1 cellular context compared by ENCODE assay signal in the genomic region with DNA sequence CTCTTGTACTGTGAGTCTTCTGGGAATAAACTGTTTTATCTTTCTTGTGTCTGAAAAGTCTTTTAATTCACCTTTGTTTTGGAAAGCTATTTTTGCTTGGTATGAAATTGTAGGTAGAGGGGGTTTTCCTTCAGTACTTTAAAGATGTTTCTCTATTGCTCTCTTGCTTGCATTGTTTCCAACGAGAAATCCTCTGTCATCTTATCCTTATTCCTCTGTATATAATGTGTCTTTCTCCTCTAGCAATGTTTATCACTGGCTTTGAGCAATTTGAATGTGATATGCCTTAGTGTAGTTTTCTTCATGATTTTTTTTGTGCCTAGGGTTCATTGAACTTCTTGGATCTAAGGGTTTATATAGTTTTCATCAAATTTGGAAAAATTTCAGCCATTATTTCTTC.
TF ChIP-seq lines count a peak whose summit lies in the region.

No MANE protein-coding gene starts in this region.

TF ChIP-seq in A549, 52 proteins besides CTCF, POLR2A, EP300 and RAD21 (continued from another document):
- TF ChIP-seq ESRRA (IDR thresholded peaks at IDR 0.05; ENCODE audit: borderline replicate concordance, low read length) (no peak), EHMT2 (IDR thresholded peaks at IDR 0.05; ENCODE audit: low read depth) (no peak), NFE2L2 (conservative IDR thresholded peaks at IDR 0.05; ENCODE audit: low read length) (no peak)
- TF ChIP-seq, protein P1, sequence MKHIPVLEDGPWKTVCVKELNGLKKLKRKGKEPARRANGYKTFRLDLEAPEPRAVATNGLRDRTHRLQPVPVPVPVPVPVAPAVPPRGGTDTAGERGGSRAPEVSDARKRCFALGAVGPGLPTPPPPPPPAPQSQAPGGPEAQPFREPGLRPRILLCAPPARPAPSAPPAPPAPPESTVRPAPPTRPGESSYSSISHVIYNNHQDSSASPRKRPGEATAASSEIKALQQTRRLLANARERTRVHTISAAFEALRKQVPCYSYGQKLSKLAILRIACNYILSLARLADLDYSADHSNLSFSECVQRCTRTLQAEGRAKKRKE (CRISPR knock-in tag; IDR thresholded peaks at IDR 0.05; ENCODE audit: low read depth) = no peak
TF ChIP-seq in A549: peak in this region for 0.
